Comparison of ENCODE assay signal across 12 cellular contexts in the genomic region with DNA sequence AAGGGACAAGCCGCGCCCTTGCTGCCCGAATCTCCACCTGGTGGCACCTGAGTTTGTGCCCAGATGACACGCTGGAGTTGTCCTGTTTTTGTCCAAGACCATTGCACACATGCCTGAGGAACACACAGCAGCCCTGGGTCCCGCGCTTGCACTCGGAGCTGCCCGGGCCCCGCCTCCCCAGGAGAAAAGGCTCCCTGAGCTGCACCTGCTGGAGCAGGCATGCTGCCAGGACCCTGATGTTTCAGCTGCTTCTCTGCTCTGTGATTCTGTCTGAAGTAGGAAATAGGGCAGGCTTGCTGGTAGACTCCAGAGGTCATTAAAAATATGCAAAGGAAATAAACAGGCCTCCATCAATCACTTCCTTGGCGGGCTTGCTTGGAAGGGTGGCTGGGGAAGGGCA.
A peak's percentile ranks its signal among the peaks of the same experiment; 100 is the strongest.
DNase-seq lines count a peak whose midpoint lies in the region; ATAC-seq and TF ChIP-seq lines count a peak whose summit lies in the region.
"Had no signal": no experiment of that assay in that cellular context is flagged by ENCODE, and none has a peak within 500 bp of the region (broad histone marks: within the 10 kb centered on the region; RNA-seq: fewer than 3 reads in every experiment).

No MANE protein-coding gene starts in this region.

- no peak overlapping the region for H3K9ac ChIP-seq in muscle layer of colon (ENCODE audit: low read length)

- peaks cover 0 to 10% of the 10 kb centered on the region in 2 donors for H3K4me1 ChIP-seq in adrenal gland (replicated peaks in 1 of 2)
- H3K4me1 ChIP-seq in muscle layer of colon (ENCODE audit: insufficient read depth, low read length): peaks cover 41% of the 10 kb centered on the region

- 54 to 75% (median 65%) methylated on average over 9 to 10 of the region's 10 CpGs for WGBS in adrenal gland, 4 donors

- H3K36me3 Mint-ChIP-seq in activated naive CD4-positive, alpha-beta T cell treated with anti-CD3 and anti-CD28 coated beads for 36 hours (ENCODE audit: low read depth): no peaks in the 10 kb centered on the region

- no peak for TF ChIP-seq CTCF in adrenal gland (IDR thresholded peaks at IDR 0.05)

- intact Hi-C loops in adrenal gland (cut with DNase I): no loop called here
- intact Hi-C loops in activated naive CD4-positive, alpha-beta T cell treated with anti-CD3 and anti-CD28 coated beads for 36 hours (cut with micrococcal nuclease): no loop called here

- H3K27ac ChIP-seq in adrenal gland (peak overlapping the region in 1 of 5 donors; percentile 38), muscle layer of colon (ENCODE audit: low read depth, low read length) (peak overlapping the region; percentile 48)
- H3K27ac ChIP-seq: SK-N-MC had no signal

- no peaks in the 10 kb centered on the region for H3K9me3 ChIP-seq in adrenal gland (replicated peaks in 1 of 3)
- H3K9me3 ChIP-seq in muscle layer of colon (ENCODE audit: low read length): no peaks in the 10 kb centered on the region

- H3K4me3 ChIP-seq in adrenal gland: no peak overlapping the region
- no peak overlapping the region for H3K4me3 ChIP-seq in muscle layer of colon (ENCODE audit: low read depth in 1 of 2, low read length in 2 of 2)
- H3K4me3 ChIP-seq: SK-N-MC had no signal

- peak; percentile 90 for DNase-seq in DMS153 treated with DMSO at 0.1 percent for 48 hours (lab: John Stamatoyannopoulos, UW; ENCODE audit: unreplicated experiment)
- DNase-seq in NCI-H2081 (lab: John Stamatoyannopoulos, UW): peak; percentile 93 to 97
- DNase-seq in adrenal gland: peak in 5 of 7 donors; percentile 8 to 70 (median 34)
- DNase-seq in activated naive CD4-positive, alpha-beta T cell treated with anti-CD3 and anti-CD28 coated beads for 36 hours: no peak
- DNase-seq in NK-92 (lab: John Stamatoyannopoulos, UW; ENCODE audit: unreplicated experiment): no peak
- DNase-seq: activated CD4-positive, CD25-positive, alpha-beta regulatory T cell treated with anti-CD3 and anti-CD28 coated beads, Interleukin-2, amount 50 U/mL, for 72 hours; activated effector memory CD4-positive, alpha-beta T cell treated with Interleukin-2 at 50 U/mL for 16 hours; hippocampal formation had no signal

- no peak overlapping the region for H3K27ac Mint-ChIP-seq in activated naive CD4-positive, alpha-beta T cell treated with anti-CD3 and anti-CD28 coated beads for 36 hours

- no peaks in the 10 kb centered on the region for H3K4me1 Mint-ChIP-seq in activated naive CD4-positive, alpha-beta T cell treated with anti-CD3 and anti-CD28 coated beads for 36 hours (ENCODE audit: low read depth)

- TF ChIP-seq POLR2A in adrenal gland (IDR thresholded peaks at IDR 0.05): no peak

- ATAC-seq in HG02759 (IDR thresholded peaks at IDR 0.05; ENCODE audit: unreplicated experiment) (no peak), HG03432 (IDR thresholded peaks at IDR 0.05; ENCODE audit: unreplicated experiment) (no peak)

- H3K36me3 ChIP-seq in adrenal gland (replicated peaks in 1 of 2) (no peaks in the 10 kb centered on the region), muscle layer of colon (ENCODE audit: insufficient read depth, low read length) (no peaks in the 10 kb centered on the region)

- CTCF ChIA-PET in activated naive CD4-positive, alpha-beta T cell treated with anti-CD3 and anti-CD28 coated beads for 36 hours (lab: Charles Lee): no interaction called here

- H3K9me3 Mint-ChIP-seq in activated naive CD4-positive, alpha-beta T cell treated with anti-CD3 and anti-CD28 coated beads for 36 hours: no peaks in the 10 kb centered on the region

- peaks cover 6% of the 10 kb centered on the region for H3K27me3 Mint-ChIP-seq in activated naive CD4-positive, alpha-beta T cell treated with anti-CD3 and anti-CD28 coated beads for 36 hours (ENCODE audit: low read depth)

- no peaks in the 10 kb centered on the region for H3K27me3 ChIP-seq in adrenal gland
- H3K27me3 ChIP-seq in muscle layer of colon (ENCODE audit: control insufficient read depth in 1 of 2, insufficient read depth in 2 of 2, low read length in 2 of 2): no peaks in the 10 kb centered on the region

- H3K4me3 Mint-ChIP-seq in activated naive CD4-positive, alpha-beta T cell treated with anti-CD3 and anti-CD28 coated beads for 36 hours: no peak overlapping the region

Comparison
In these comparisons a context has a peak if more than half of its experiments do, and no peak if none do; other contexts are left out.
1. DNase-seq: peak in DMS153 treated with DMSO at 0.1 percent for 48 hours (single experiment), NCI-H2081 (2 of 2) and adrenal gland (5 of 7); none in activated naive CD4-positive, alpha-beta T cell treated with anti-CD3 and anti-CD28 coated beads for 36 hours (single experiment) and NK-92 (single experiment).